In the genomic region with DNA sequence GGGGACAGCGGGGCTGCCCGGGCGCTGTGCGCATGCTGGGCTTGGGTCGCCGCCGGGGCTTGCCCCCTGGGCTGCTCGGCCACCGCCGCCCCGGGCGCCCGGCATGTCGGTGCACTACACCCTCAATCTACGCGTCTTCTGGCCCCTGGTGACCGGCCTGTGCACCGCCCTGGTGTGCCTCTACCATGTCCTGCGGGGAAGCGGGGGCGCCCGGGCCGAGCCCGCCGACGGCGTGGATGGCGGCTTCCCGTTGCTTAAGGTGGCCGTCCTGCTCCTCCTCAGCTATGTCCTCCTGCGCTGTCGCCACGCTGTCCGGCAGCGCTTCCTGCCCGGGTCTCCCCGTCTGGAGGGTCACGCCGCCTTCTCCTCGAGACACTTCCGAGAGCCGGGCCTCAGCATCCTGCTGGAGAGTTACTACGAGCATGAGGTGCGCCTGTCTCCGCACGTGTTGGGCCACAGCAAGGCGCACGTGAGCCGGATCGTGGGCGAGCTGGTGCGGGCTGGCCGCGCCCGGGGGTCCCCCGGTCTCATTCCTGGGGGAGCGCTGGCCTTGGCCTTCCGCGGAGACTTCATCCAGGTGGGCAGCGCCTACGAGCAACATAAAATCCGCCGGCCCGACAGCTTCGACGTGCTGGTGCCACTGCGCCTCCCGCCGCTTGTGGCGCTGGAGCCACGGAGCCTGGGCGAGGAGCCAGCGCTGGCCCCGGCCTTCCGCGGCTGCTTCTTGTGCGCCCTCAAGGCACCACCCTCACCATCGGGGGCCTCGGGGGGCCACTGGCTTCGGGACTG, we compare ENCODE assay signal across 8 cellular contexts. TPM values are rescaled to one million over a fixed set of nuclear protein-coding genes. Genes with fewer than 3 reads are reported as not detected.
DNase-seq lines count a peak whose midpoint lies in the region; ATAC-seq and TF ChIP-seq lines count a peak whose summit lies in the region.

No MANE protein-coding gene starts in this region.

- H3K27ac Mint-ChIP-seq in type B pancreatic cell = peak overlapping the region; percentile 31

- peaks cover 3% of the 10 kb centered on the region for H3K27me3 Mint-ChIP-seq in type B pancreatic cell

- no peaks in the 10 kb centered on the region for H3K9me3 Mint-ChIP-seq in type B pancreatic cell

- peaks cover 26% of the 10 kb centered on the region for H3K4me1 Mint-ChIP-seq in type B pancreatic cell (ENCODE audit: unreplicated experiment)

- H3K4me3 ChIP-seq in lower lobe of right lung = peak overlapping the region; percentile 93

- ATAC-seq in lower lobe of right lung (peak; percentile 32 to 42), GM21786 (IDR thresholded peaks at IDR 0.05; ENCODE audit: unreplicated experiment) (no peak)

- H3K4me1 ChIP-seq in lower lobe of right lung = peaks cover 63% of the 10 kb centered on the region

- H3K4me3 Mint-ChIP-seq in type B pancreatic cell = peak overlapping the region; percentile 89

- H3K9me3 ChIP-seq in lower lobe of right lung = no peaks in the 10 kb centered on the region

- peaks cover 36% of the 10 kb centered on the region for H3K36me3 ChIP-seq in lower lobe of right lung

- peaks cover 9% of the 10 kb centered on the region for H3K36me3 Mint-ChIP-seq in type B pancreatic cell

- intact Hi-C loops in lower lobe of right lung (cut with DNase I) = no loop called here

- peak; percentile 26 for DNase-seq in activated naive CD4-positive, alpha-beta T cell treated with Interleukin-2 at 50 U/mL for 16 hours
- no peak for DNase-seq in activated naive CD4-positive, alpha-beta T cell treated with anti-CD3 and anti-CD28 coated beads, Interleukin-2, amount 50 U/mL, for 16 hours
- DNase-seq in ecto neural progenitor cell (ENCODE audit: low spot score) (peak; percentile 69), lower lobe of right lung (peak; percentile 78), type B pancreatic cell (ENCODE audit: extremely low spot score, unreplicated experiment) (no peak), NCI-H446 (lab: John Stamatoyannopoulos, UW) (no peak)

- TF ChIP-seq CTCF in lower lobe of right lung (IDR thresholded peaks at IDR 0.05) = peak; percentile 51
- no peak for TF ChIP-seq CTCF in type B pancreatic cell (conservative IDR thresholded peaks at IDR 0.05)

- no peaks in the 10 kb centered on the region for H3K27me3 ChIP-seq in lower lobe of right lung (ENCODE audit: low read depth)

- peak overlapping the region; percentile 98 for H3K27ac ChIP-seq in lower lobe of right lung

TF ChIP-seq in PFSK-1, 5 proteins besides CTCF, POLR2A, EP300 and RAD21:
- TF ChIP-seq, protein P1, sequence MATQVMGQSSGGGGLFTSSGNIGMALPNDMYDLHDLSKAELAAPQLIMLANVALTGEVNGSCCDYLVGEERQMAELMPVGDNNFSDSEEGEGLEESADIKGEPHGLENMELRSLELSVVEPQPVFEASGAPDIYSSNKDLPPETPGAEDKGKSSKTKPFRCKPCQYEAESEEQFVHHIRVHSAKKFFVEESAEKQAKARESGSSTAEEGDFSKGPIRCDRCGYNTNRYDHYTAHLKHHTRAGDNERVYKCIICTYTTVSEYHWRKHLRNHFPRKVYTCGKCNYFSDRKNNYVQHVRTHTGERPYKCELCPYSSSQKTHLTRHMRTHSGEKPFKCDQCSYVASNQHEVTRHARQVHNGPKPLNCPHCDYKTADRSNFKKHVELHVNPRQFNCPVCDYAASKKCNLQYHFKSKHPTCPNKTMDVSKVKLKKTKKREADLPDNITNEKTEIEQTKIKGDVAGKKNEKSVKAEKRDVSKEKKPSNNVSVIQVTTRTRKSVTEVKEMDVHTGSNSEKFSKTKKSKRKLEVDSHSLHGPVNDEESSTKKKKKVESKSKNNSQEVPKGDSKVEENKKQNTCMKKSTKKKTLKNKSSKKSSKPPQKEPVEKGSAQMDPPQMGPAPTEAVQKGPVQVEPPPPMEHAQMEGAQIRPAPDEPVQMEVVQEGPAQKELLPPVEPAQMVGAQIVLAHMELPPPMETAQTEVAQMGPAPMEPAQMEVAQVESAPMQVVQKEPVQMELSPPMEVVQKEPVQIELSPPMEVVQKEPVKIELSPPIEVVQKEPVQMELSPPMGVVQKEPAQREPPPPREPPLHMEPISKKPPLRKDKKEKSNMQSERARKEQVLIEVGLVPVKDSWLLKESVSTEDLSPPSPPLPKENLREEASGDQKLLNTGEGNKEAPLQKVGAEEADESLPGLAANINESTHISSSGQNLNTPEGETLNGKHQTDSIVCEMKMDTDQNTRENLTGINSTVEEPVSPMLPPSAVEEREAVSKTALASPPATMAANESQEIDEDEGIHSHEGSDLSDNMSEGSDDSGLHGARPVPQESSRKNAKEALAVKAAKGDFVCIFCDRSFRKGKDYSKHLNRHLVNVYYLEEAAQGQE (IDR thresholded peaks at IDR 0.05; ENCODE audit: insufficient read depth in 1 of 2, low read depth in 2 of 2, low read length in 2 of 2) = no peak
- TF ChIP-seq FOXP2 (optimal IDR thresholded peaks at IDR 0.05; ENCODE audit: borderline replicate concordance, extremely low read depth, extremely low read length, insufficient read depth) = peak; percentile 38
- TF ChIP-seq POLR2AphosphoS5 (IDR thresholded peaks at IDR 0.05; ENCODE audit: low read depth, low read length) = peak; percentile 59
- no peak; the same call in 1 of the 2 replicates for TF ChIP-seq TAF1 (IDR thresholded peaks at IDR 0.05; ENCODE audit: borderline replicate concordance, insufficient read depth, low read length)
- no peak for TF ChIP-seq SIN3A (IDR thresholded peaks at IDR 0.05; ENCODE audit: borderline replicate concordance, insufficient read depth, low read length)

RNA-seq across cellular contexts. Expression of gene ITPRIPL2, which starts 0.8 kb away (rescaled TPM):
- 46.8 TPM for polyA plus RNA-seq in PFSK-1 (2012; ENCODE audit: insufficient read length, low read depth)
- total RNA-seq in lower lobe of right lung (60.7 TPM), type B pancreatic cell (ENCODE audit: low replicate concordance) (29.5 and 39.2 TPM in 2 replicates)

RNA-seq across cellular contexts. Expression of gene COQ7, which starts 47.1 kb away (rescaled TPM):
- polyA plus RNA-seq in PFSK-1 (2012; ENCODE audit: insufficient read length, low read depth) = 18.3 TPM
- total RNA-seq in lower lobe of right lung = 17.3 TPM
- 18.2 and 21.7 TPM in 2 replicates for total RNA-seq in type B pancreatic cell (ENCODE audit: low replicate concordance)

RNA-seq across cellular contexts. Expression of gene SYT17, which starts 53.5 kb away (rescaled TPM):
- polyA plus RNA-seq in PFSK-1 (2012; ENCODE audit: insufficient read length, low read depth) = 2.3 TPM
- total RNA-seq in lower lobe of right lung (11.8 TPM), type B pancreatic cell (ENCODE audit: low replicate concordance) (10.7 and 24.8 TPM in 2 replicates)

Comparison
In these comparisons a context has a peak if more than half of its experiments do, and no peak if none do; other contexts are left out.
1. DNase-seq: peak in activated naive CD4-positive, alpha-beta T cell treated with Interleukin-2 at 50 U/mL for 16 hours (single experiment), ecto neural progenitor cell (single experiment) and lower lobe of right lung (single experiment); none in activated naive CD4-positive, alpha-beta T cell treated with anti-CD3 and anti-CD28 coated beads, Interleukin-2, amount 50 U/mL, for 16 hours (single experiment), type B pancreatic cell (single experiment) and NCI-H446 (0 of 2).